ENCODE assay signal across 10 cellular contexts in the genomic region with DNA sequence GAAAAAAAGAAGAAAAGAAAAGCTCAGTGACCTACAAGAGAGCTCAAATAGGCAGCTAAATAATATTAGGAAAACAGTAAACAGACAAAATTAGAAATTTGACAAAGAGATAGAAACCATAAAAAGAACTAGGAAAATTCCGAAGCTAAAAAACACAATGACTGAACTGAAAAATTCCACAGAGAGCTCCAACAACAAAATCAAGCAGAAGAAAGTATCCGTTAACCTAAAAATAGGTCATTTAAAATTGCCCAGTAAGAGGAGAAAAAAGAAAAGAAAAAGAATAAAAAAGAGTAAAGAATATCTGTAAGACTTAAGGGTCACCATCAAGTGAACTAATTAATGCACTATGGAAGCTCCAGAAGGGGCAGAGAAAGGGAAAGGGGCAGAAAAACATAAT.
"Had no signal": no experiment of that assay in that cellular context is flagged by ENCODE, and none has a peak within 500 bp of the region (broad histone marks: within the 10 kb centered on the region; RNA-seq: fewer than 3 reads in every experiment).

No MANE protein-coding gene starts in this region.

- H3K4me3 ChIP-seq: GM23338 had no signal

- DNase-seq: H9, HCEC 1CT, HFFc6, IMR-90, KBM-7 had no signal

- H3K9ac ChIP-seq: KMS-11 had no signal

- FAIRE-seq: H1, H54 had no signal

- H3K4me2 ChIP-seq: GM23338, KMS-11 had no signal

- H2AFZ ChIP-seq: GM23338 had no signal

- H3K27ac ChIP-seq: HL-60, KMS-11 had no signal
